In the genomic region with DNA sequence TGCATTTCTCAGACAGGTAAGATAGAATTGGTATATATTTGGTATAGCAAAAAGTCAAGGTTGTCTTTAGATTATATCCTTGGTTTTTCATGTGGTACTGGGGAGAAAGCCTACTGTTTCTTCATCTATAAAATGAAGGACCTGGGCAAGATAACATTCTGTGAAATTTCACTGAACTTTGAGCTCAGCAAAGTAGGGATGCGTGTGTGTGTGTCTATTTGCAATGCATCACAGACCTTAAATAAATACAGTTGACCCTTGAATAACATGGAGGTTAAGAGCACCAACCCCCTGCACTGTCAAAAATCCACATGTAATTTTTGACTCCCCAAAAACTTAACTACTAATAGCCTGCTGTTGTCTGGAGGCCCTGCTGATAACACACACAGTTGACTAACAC, we compare ENCODE assay signal across 8 cellular contexts.
"Had no signal": no experiment of that assay in that cellular context is flagged by ENCODE, and none has a peak within 500 bp of the region (broad histone marks: within the 10 kb centered on the region; RNA-seq: fewer than 3 reads in every experiment).

No MANE protein-coding gene starts in this region.

- H3K9ac ChIP-seq: GM23248 had no signal

- H3K27ac ChIP-seq: GM23248 had no signal

- H3K9me3 ChIP-seq: HAP-1 had no signal

- H2AFZ ChIP-seq: GM23248 had no signal

- FAIRE-seq: HTR-8/SVneo had no signal

- H3K4me3 ChIP-seq: GM23248, HAP-1 had no signal

- ATAC-seq: HCT116 had no signal

- DNase-seq: GM23248, GOT3, H7, HFFc6, KBM-7 had no signal

- H3K4me1 ChIP-seq: HAP-1 had no signal

- H3K36me3 ChIP-seq: HAP-1 had no signal
